In genomic region chr6:47298475-47298874, GRCh38 we compare ENCODE assay signal across 17 cellular contexts. TPM values are rescaled to one million over a fixed set of nuclear protein-coding genes. Genes with fewer than 3 reads are reported as not detected.
DNase-seq lines count a peak whose midpoint lies in the region; ATAC-seq and TF ChIP-seq lines count a peak whose summit lies in the region.
"Had no signal": no experiment of that assay in that cellular context is flagged by ENCODE, and none has a peak within 500 bp of the region (broad histone marks: within the 10 kb centered on the region; RNA-seq: fewer than 3 reads in every experiment).

No MANE protein-coding gene starts in this region.

- H3K18ac ChIP-seq in mesendoderm (ENCODE audit: low read length): no peak overlapping the region

- ATAC-seq in HG02763 (IDR thresholded peaks at IDR 0.05; ENCODE audit: unreplicated experiment): no peak
- ATAC-seq: A549 had no signal

- TF ChIP-seq CTCF in Calu3 (IDR thresholded peaks at IDR 0.05; ENCODE audit: unreplicated experiment) (no peak), VCaP (conservative IDR thresholded peaks at IDR 0.05) (no peak), prostate gland (IDR thresholded peaks at IDR 0.05) (no peak)

- H3K4me3 Mint-ChIP-seq in Calu3 (ENCODE audit: low read depth, unreplicated experiment): peak overlapping the region; percentile 17
- H3K4me3 Mint-ChIP-seq: CD4-positive, alpha-beta T cell; H9 had no signal

- H2BK15ac ChIP-seq in mesendoderm (replicated peaks; ENCODE audit: low read depth): no peak overlapping the region

- TF ChIP-seq POLR2A in prostate gland (IDR thresholded peaks at IDR 0.05): no peak

- H3K9me3 Mint-ChIP-seq in Calu3 (ENCODE audit: low read depth, unreplicated experiment): no peaks in the 10 kb centered on the region
- H3K9me3 Mint-ChIP-seq: CD4-positive, alpha-beta T cell; H9 had no signal

- peaks cover 85% of the 10 kb centered on the region for H3K79me2 ChIP-seq in mesendoderm (ENCODE audit: control insufficient read depth, insufficient read depth, low read length)

- H4K5ac ChIP-seq in mesendoderm (ENCODE audit: low read length): no peak overlapping the region

- DNase-seq in Calu3 (no peak), NCI-H69 (lab: John Stamatoyannopoulos, UW) (peak; percentile 56), mesendoderm (no peak), prostate gland (ENCODE audit: low spot score) (no peak), NCI-H524 treated with DMSO at 0.1 percent for 48 hours (lab: John Stamatoyannopoulos, UW) (no peak), kidney tubule cell (ENCODE audit: low spot score) (no peak)
- DNase-seq: AML-193; Caco-2; CD4-positive, alpha-beta T cell; DMS153; DMS79; GDM1; H9 had no signal

- peaks cover 18% of the 10 kb centered on the region for H3K79me1 ChIP-seq in mesendoderm (ENCODE audit: low read length)

- H3K4ac ChIP-seq in mesendoderm (ENCODE audit: low read depth, low read length): no peak overlapping the region

- peak overlapping the region; percentile 13 for H4K8ac ChIP-seq in mesendoderm (ENCODE audit: low read depth, low read length)

- no TSS peak for BruUV-seq in Calu3 (replicated peaks; lab: Mats Ljungman, UMichigan)

- CTCF ChIA-PET in Calu3 (lab: Charles Lee): interaction anchor here (1.0 to 1.5 kb wide), 2 partner anchors 11 to 64 kb away, joined by 3 read pairs; partner anchors contain the start of gene TNFRSF21

- H3K4me1 Mint-ChIP-seq in Calu3 (ENCODE audit: low read depth, unreplicated experiment): peaks cover 83% of the 10 kb centered on the region

- no peak overlapping the region for H3K9ac ChIP-seq in mesendoderm (ENCODE audit: low read length)

- no peak overlapping the region for H2AK5ac ChIP-seq in mesendoderm (ENCODE audit: low read length)

- no peak overlapping the region for H2BK120ac ChIP-seq in mesendoderm (ENCODE audit: low read depth, low read length)

- no peak overlapping the region for H3K4me3 ChIP-seq in mesendoderm (ENCODE audit: low read length)
- H3K4me3 ChIP-seq in prostate gland: no peak overlapping the region
- H3K4me3 ChIP-seq: A549 had no signal

- H3K4me1 ChIP-seq in mesendoderm (ENCODE audit: control insufficient read depth, low read depth, low read length) (peaks cover 19% of the 10 kb centered on the region), prostate gland (replicated peaks) (no peaks in the 10 kb centered on the region)

- no peaks in the 10 kb centered on the region for H3K9me3 ChIP-seq in prostate gland
- H3K9me3 ChIP-seq: A549, Caco-2 had no signal

- peak overlapping the region; percentile 33 for H3K27ac Mint-ChIP-seq in Calu3 (ENCODE audit: unreplicated experiment)
- H3K27ac Mint-ChIP-seq: CD4-positive, alpha-beta T cell; H9 had no signal

- no peaks in the 10 kb centered on the region for H3K27me3 Mint-ChIP-seq in Calu3 (ENCODE audit: unreplicated experiment)

- H2BK5ac ChIP-seq in mesendoderm (ENCODE audit: low read length): no peak overlapping the region

- H3K36me3 ChIP-seq in mesendoderm (ENCODE audit: control insufficient read depth, insufficient read depth, low read length) (no peaks in the 10 kb centered on the region), prostate gland (no peaks in the 10 kb centered on the region)

- H3K27me3 ChIP-seq in mesendoderm (ENCODE audit: insufficient read depth, low read length, poor library complexity) (no peaks in the 10 kb centered on the region), prostate gland (replicated peaks; ENCODE audit: insufficient read depth) (no peaks in the 10 kb centered on the region)

- H3K23ac ChIP-seq in mesendoderm (ENCODE audit: low read length): no peak overlapping the region

- no peak overlapping the region for H3K56ac ChIP-seq in mesendoderm (ENCODE audit: low read length)

- H3K4me2 ChIP-seq in mesendoderm (ENCODE audit: low read length): no peak overlapping the region
- H3K4me2 ChIP-seq: A549 had no signal

- peaks cover 51% of the 10 kb centered on the region for H3K36me3 Mint-ChIP-seq in Calu3 (ENCODE audit: insufficient read depth, unreplicated experiment)

- intact Hi-C loops in Calu3 (cut with micrococcal nuclease; ENCODE audit: unreplicated experiment) (no loop called here), prostate gland (cut with DNase I) (no loop called here)

- H3K27ac ChIP-seq in VCaP (0 out of 2 replicates have a peak overlapping the region, but pooled peaks have one; percentile 11), mesendoderm (ENCODE audit: low read depth, low read length) (no peak overlapping the region), prostate gland (no peak overlapping the region)
- H3K27ac ChIP-seq: A549, C4-2B had no signal

RNA-seq across cellular contexts. Expression of gene TNFRSF21, which starts 11.2 kb away (rescaled TPM):
- 255 and 282 TPM in 2 replicates for total RNA-seq in Calu3 (2022)
- 56.4 TPM for polyA plus RNA-seq in mesendoderm (2013, experiment 1 of 2)
- 56.6 TPM for polyA plus RNA-seq in mesendoderm (2013, experiment 2 of 2)
- 10 to 100 TPM; 21.8 to 22.5 TPM for total RNA-seq in prostate gland

Comparison
In these comparisons a context has a peak if more than half of its experiments do, and no peak if none do; other contexts are left out.
1. RNA of gene TNFRSF21, which starts 11.2 kb away (total RNA-seq): 255 to 282 TPM in Calu3; 21.8 to 22.5 TPM in prostate gland; every median in the first group is over 10 times any median in the second.